In the genomic region with DNA sequence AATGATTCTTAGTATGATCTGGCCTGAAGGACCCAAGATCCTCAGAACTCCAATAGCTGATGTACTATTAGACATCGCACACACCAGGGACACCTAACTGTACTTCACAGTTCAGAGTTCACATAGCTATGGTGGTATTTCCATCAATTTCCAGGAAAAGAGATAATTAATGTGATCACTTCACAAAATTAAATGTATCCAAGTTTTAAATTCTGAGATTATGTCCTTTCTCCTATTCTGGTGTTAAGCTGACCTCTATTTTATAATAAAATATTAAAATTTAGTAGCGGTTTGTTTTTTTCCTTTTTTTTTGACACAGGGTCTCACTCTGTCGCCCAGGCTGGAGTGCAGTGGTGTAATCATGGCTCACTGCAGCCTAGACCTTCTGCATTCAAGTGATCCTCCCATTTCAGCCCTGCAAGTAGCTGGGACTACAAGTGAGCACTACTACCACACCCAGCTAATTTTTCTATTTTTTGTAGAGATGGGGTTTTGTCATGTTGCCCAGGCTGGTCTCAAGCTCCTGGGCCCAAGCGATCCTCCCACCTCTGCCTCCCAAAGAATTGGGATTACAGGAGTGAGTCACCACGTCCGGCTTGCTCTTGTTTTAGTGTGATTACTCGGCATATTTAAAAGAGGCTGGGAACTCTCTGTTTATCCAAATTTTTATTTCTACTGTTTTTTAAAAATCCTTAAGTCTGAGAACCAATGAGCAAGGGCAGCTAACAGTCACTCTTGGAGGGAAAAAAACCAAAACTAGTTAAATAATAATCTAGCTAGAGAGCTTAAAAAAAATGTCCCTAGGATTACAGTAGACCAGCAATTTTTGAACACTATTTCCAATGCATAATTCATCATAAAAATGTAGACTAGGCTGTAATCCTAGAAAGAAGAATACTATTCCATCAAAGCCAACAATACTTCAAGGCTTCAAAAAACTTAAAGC, we compare ENCODE assay signal across 14 cellular contexts. TPM values are rescaled to one million over a fixed set of nuclear protein-coding genes. Genes with fewer than 3 reads are reported as not detected.
A peak's percentile ranks its signal among the peaks of the same experiment; 100 is the strongest.
DNase-seq lines count a peak whose midpoint lies in the region; ATAC-seq, FAIRE-seq and TF ChIP-seq lines count a peak whose summit lies in the region.
"Had no signal": no experiment of that assay in that cellular context is flagged by ENCODE, and none has a peak within 500 bp of the region (broad histone marks: within the 10 kb centered on the region; RNA-seq: fewer than 3 reads in every experiment).

No MANE protein-coding gene starts in this region.

- H3K79me2 ChIP-seq in K562 (ENCODE audit: control insufficient read depth, insufficient read depth, low read length) = peaks cover 86% of the 10 kb centered on the region

- H3K27ac Mint-ChIP-seq in activated CD4-positive, alpha-beta memory T cell treated with anti-CD3 and anti-CD28 coated beads, Interleukin-2, amount 10 ng/mL, durations not matched to agents 7 days and 5 days = no peak overlapping the region
- H3K27ac Mint-ChIP-seq: neural progenitor cell had no signal

- peak in 1 of 2 donors; percentile 13 for DNase-seq in heart right ventricle
- no peak for DNase-seq in Right ventricle myocardium inferior (ENCODE audit: missing footprints)
- peak in 1 of 4 experiments; percentile 91 for DNase-seq in K562 (ENCODE audit: extremely low read depth in 1 of 4, low spot score in 3 of 4)
- DNase-seq in left ventricle myocardium superior = no peak
- DNase-seq in activated CD4-positive, alpha-beta memory T cell treated with anti-CD3 and anti-CD28 coated beads, Interleukin-2, amount 10 ng/mL, durations not matched to agents 7 days and 5 days = no peak
- DNase-seq in Kasumi-1 (lab: John Stamatoyannopoulos, UW) = no peak
- DNase-seq in stomach = no peak
- DNase-seq: activated CD8-positive, alpha-beta memory T cell treated with anti-CD3 and anti-CD28 coated beads, Interleukin-2, amount 50 U/mL, for 4 hours; stimulated activated CD4-positive, alpha-beta T cell treated with anti-CD3 and anti-CD28 coated beads, Interleukin-4, amount 100 ng/mL, for 4 hours; SW 1271; trophoblast cell had no signal

- H3K36me3 Mint-ChIP-seq in activated CD4-positive, alpha-beta memory T cell treated with anti-CD3 and anti-CD28 coated beads, Interleukin-2, amount 10 ng/mL, durations not matched to agents 7 days and 5 days (ENCODE audit: low read depth) = no peaks in the 10 kb centered on the region

- H2AFZ ChIP-seq in K562 (ENCODE audit: low read depth, low read length) = peak overlapping the region; percentile 27
- H2AFZ ChIP-seq: neural progenitor cell had no signal

- 69 to 73% methylated on average over 7 of the region's 7 CpGs for WGBS in heart right ventricle, 2 donors
- 10% methylated on average over 7 of the region's 7 CpGs for WGBS in K562 (ENCODE audit: insufficient coverage, low coverage, missing lambda C conversion rate)
- 68 to 83% (median 78%) methylated on average over 7 of the region's 7 CpGs for WGBS in stomach, 5 donors

- peak; percentile 89 for FAIRE-seq in K562 (lab: Jason Lieb, UNC)
- FAIRE-seq: colon had no signal

- H3K9me3 Mint-ChIP-seq in activated CD4-positive, alpha-beta memory T cell treated with anti-CD3 and anti-CD28 coated beads, Interleukin-2, amount 10 ng/mL, durations not matched to agents 7 days and 5 days = no peaks in the 10 kb centered on the region

- no peaks in the 10 kb centered on the region for H3K9me3 ChIP-seq in heart right ventricle
- H3K9me3 ChIP-seq in K562 (replicated peaks; ENCODE audit: control insufficient read depth, insufficient read depth, low read depth, low read length) = no peaks in the 10 kb centered on the region
- no peaks in the 10 kb centered on the region for H3K9me3 ChIP-seq in stomach

- peak overlapping the region in 9 of 10 donors; percentile 22 to 84 (median 65) for H3K27ac ChIP-seq in heart right ventricle
- H3K27ac ChIP-seq in K562 (ENCODE audit: extremely low read depth, low read depth, low read length) = peak overlapping the region; percentile 79
- H3K27ac ChIP-seq in stomach = peak overlapping the region in 2 of 5 donors; percentile 3 to 5
- H3K27ac ChIP-seq: neural progenitor cell had no signal

- no peaks in the 10 kb centered on the region for H4K20me1 ChIP-seq in K562 (replicated peaks; ENCODE audit: control insufficient read depth, insufficient read depth, low read length)

- peak overlapping the region in 1 of 2 experiments; percentile 64; a peak in 2 of 4 replicates for H3K9ac ChIP-seq in K562 (ENCODE audit: insufficient read depth in 1 of 2, low read depth in 2 of 2, low read length in 2 of 2)
- H3K9ac ChIP-seq: neural progenitor cell had no signal

- peaks cover 21 to 88% (median 79%) of the 10 kb centered on the region in 9 donors for H3K4me1 ChIP-seq in heart right ventricle
- peaks cover 21 to 57% of the 10 kb centered on the region in 2 experiments for H3K4me1 ChIP-seq in K562 (replicated peaks in 1 of 2; ENCODE audit: control insufficient read depth in 2 of 2, insufficient read depth in 2 of 2, low read length in 2 of 2)
- peaks cover 0 to 66% (median 34%) of the 10 kb centered on the region in 4 donors for H3K4me1 ChIP-seq in stomach

- intact Hi-C loops in heart right ventricle (cut with DNase I) (loop anchor here in 3 of 10 donors (5.0 kb wide), 1 partner anchor 39 kb away; no protein-coding TSS in a partner anchor), Right ventricle myocardium inferior (cut with DNase I) (loop anchor here (5.0 kb wide), 1 partner anchor 39 kb away; no protein-coding TSS in a partner anchor), K562 (cut with micrococcal nuclease) (loop anchor here (2.0 kb wide), 2 partner anchors 39 to 151 kb away; no protein-coding TSS in a partner anchor), left ventricle myocardium superior (cut with micrococcal nuclease) (no loop called here), stomach (cut with DNase I; ENCODE audit: low total_unique reads) (no loop called here)

- in situ Hi-C loops in K562 (cut with MboI) = no loop called here

- peak; percentile 62; the same call in 1 of the 2 replicates for TF ChIP-seq EP300 in K562 (IDR thresholded peaks at IDR 0.05; ENCODE audit: low read length)
- no peak for TF ChIP-seq EP300 in stomach (IDR thresholded peaks at IDR 0.05)

- TF ChIP-seq RAD21 in K562 (CRISPR knock-in tag; conservative IDR thresholded peaks at IDR 0.05 in 1 of 2, IDR thresholded peaks at IDR 0.05 in 1 of 2) = 0 out of 4 replicates have a peak, but pooled peaks of 1 of the 2 experiments have one; percentile 15

- BruUV-seq in K562 (replicated peaks; lab: Mats Ljungman, UMichigan) = no TSS peak

- H3K27me3 ChIP-seq in heart right ventricle = no peaks in the 10 kb centered on the region
- no peaks in the 10 kb centered on the region for H3K27me3 ChIP-seq in K562 (ENCODE audit: control insufficient read depth in 2 of 2, insufficient read depth in 2 of 2, low read length in 2 of 2)
- no peaks in the 10 kb centered on the region for H3K27me3 ChIP-seq in stomach
- H3K27me3 ChIP-seq: neural progenitor cell had no signal

- H3K36me3 ChIP-seq in heart right ventricle = no peaks in the 10 kb centered on the region
- H3K36me3 ChIP-seq in K562 (ENCODE audit: control insufficient read depth, insufficient read depth, low read length) = no peaks in the 10 kb centered on the region
- no peaks in the 10 kb centered on the region for H3K36me3 ChIP-seq in stomach
- H3K36me3 ChIP-seq: neural progenitor cell had no signal

- H3K4me3 ChIP-seq in heart right ventricle = peak overlapping the region in 2 of 10 donors; percentile 3 to 34
- no peak overlapping the region; the same call in 1 of the 2 replicates for H3K4me3 ChIP-seq in K562
- H3K4me3 ChIP-seq in stomach = no peak overlapping the region
- H3K4me3 ChIP-seq: neural progenitor cell had no signal

- H3K4me1 Mint-ChIP-seq in activated CD4-positive, alpha-beta memory T cell treated with anti-CD3 and anti-CD28 coated beads, Interleukin-2, amount 10 ng/mL, durations not matched to agents 7 days and 5 days = no peaks in the 10 kb centered on the region

- TF ChIP-seq CTCF in heart right ventricle (IDR thresholded peaks at IDR 0.05) (no peak), K562 (IDR thresholded peaks at IDR 0.05 in 2 of 3, conservative IDR thresholded peaks at IDR 0.05 in 1 of 3; ENCODE audit: insufficient read depth in 2 of 3, low read depth in 1 of 3, low read length in 3 of 3) (no peak), stomach (IDR thresholded peaks at IDR 0.05) (no peak)

- H3K9me1 ChIP-seq in K562 (ENCODE audit: control insufficient read depth, insufficient read depth, low read length) = no peaks in the 10 kb centered on the region

- TF ChIP-seq POLR2A in K562 (conservative IDR thresholded peaks at IDR 0.05) (no peak), stomach (IDR thresholded peaks at IDR 0.05) (no peak)

- CTCF ChIA-PET in K562 (lab: Yijun Ruan, JAX; ENCODE audit: low intra/inter-chr PET ratio) = no interaction called here
- CTCF ChIA-PET in activated CD4-positive, alpha-beta memory T cell treated with anti-CD3 and anti-CD28 coated beads, Interleukin-2, amount 10 ng/mL, durations not matched to agents 7 days and 5 days (lab: Charles Lee) = no interaction called here

- peak overlapping the region; percentile 51 for H3K4me2 ChIP-seq in K562 (ENCODE audit: insufficient read depth, low read length)
- H3K4me2 ChIP-seq: neural progenitor cell had no signal

- ATAC-seq in heart right ventricle (peak in 5 of 8 donors; percentile 31 to 72 (median 40)), Right ventricle myocardium inferior (no peak), K562 (peak; percentile 73), left ventricle myocardium superior (peak; percentile 24), GM19351 (IDR thresholded peaks at IDR 0.05; ENCODE audit: unreplicated experiment) (no peak)

- H3K27me3 Mint-ChIP-seq in activated CD4-positive, alpha-beta memory T cell treated with anti-CD3 and anti-CD28 coated beads, Interleukin-2, amount 10 ng/mL, durations not matched to agents 7 days and 5 days = peaks cover 6% of the 10 kb centered on the region

- no peak overlapping the region for H3K4me3 Mint-ChIP-seq in activated CD4-positive, alpha-beta memory T cell treated with anti-CD3 and anti-CD28 coated beads, Interleukin-2, amount 10 ng/mL, durations not matched to agents 7 days and 5 days
- H3K4me3 Mint-ChIP-seq: neural progenitor cell had no signal

- POLR2A ChIA-PET in K562 (lab: Yijun Ruan, JAX) = interaction anchor here (0.6 to 2.7 kb wide), 9 partner anchors 8 to 280 kb away, joined by 3 to 20 read pairs (median 5); partner anchors contain the start of gene KIF13A
- POLR2A ChIA-PET in activated CD4-positive, alpha-beta memory T cell treated with anti-CD3 and anti-CD28 coated beads, Interleukin-2, amount 10 ng/mL, durations not matched to agents 7 days and 5 days (lab: Charles Lee) = no interaction called here

RNA-seq across cellular contexts. Expression of gene KIF13A, which starts 16.0 kb away (rescaled TPM):
- 100 to 1,000 TPM in 6 of 10 donors, 10 to 100 TPM in 4; 48.0 to 198 (median 118) TPM for total RNA-seq in heart right ventricle
- 10 to 100 TPM; 16.7 to 17.2 TPM for polyA plus RNA-seq in heart right ventricle
- total RNA-seq in Right ventricle myocardium inferior = 57.3 TPM
- 104 and 140 TPM in 2 replicates for total RNA-seq in K562 (2011; cell fraction: chromatin; rRNA removed; ENCODE audit: low replicate concordance)
- total RNA-seq in K562 (2011; cell fraction: nucleolus; rRNA removed) = 46.7 and 52.6 TPM in 2 replicates
- total RNA-seq in K562 (2011; cell fraction: nucleoplasm; rRNA removed) = 47.2 and 119 TPM in 2 replicates
- total RNA-seq in K562 (2014; rRNA removed) = 21.0 and 30.1 TPM in 2 replicates
- 37.5 and 39.3 TPM in 2 replicates for total RNA-seq in K562 (2014; rRNA removed; fragmentation: Illumina TruSeq; extraction: Trizol)
- 43.2 and 44.3 TPM in 2 replicates for total RNA-seq in K562 (2015; rRNA removed; fragmentation: Illumina TruSeq; extraction: Trizol)
- 30.1 and 33.8 TPM in 2 replicates for total RNA-seq in K562 (2021)
- polyA plus RNA-seq in K562 (2011; rRNA removed) = 29.5 and 31.8 TPM in 2 replicates
- 15.8 and 22.8 TPM in 2 replicates for polyA plus RNA-seq in K562 (2011; cell fraction: cytosol; rRNA removed)
- 33.0 and 34.3 TPM in 2 replicates for polyA plus RNA-seq in K562 (2011; cell fraction: nucleus; rRNA removed)
- polyA plus RNA-seq in K562 (2012) = 25.3 and 25.9 TPM in 2 replicates
- 28.2 and 29.7 TPM in 2 replicates for polyA plus RNA-seq in K562 (2014; fragmentation: Illumina TruSeq; extraction: Trizol)
- 1 to 10 TPM; 3.6 to 4.3 TPM for polyA plus RNA-seq in K562 (2014; fragmentation: Nextera tagmentation; extraction: Ambion mirVana)
- 22.5 and 22.6 TPM in 2 replicates for polyA plus RNA-seq in K562 (2014; rRNA removed)
- 58.2 and 66.9 TPM in 2 replicates for polyA minus RNA-seq in K562 (2011; rRNA and poly(A)+ RNA removed)
- 27.8 and 31.0 TPM in 2 replicates for polyA minus RNA-seq in K562 (2011; cell fraction: cytosol; rRNA and poly(A)+ RNA removed)
- polyA minus RNA-seq in K562 (2011; cell fraction: nucleus; rRNA and poly(A)+ RNA removed) = 52.9 and 92.3 TPM in 2 replicates
- total RNA-seq in left ventricle myocardium superior = 59.5 TPM
- total RNA-seq in activated CD4-positive, alpha-beta memory T cell treated with anti-CD3 and anti-CD28 coated beads, Interleukin-2, amount 10 ng/mL, durations not matched to agents 7 days and 5 days = not detected
- 10 to 100 TPM; 11.7 to 60.6 (median 44.6) TPM for total RNA-seq in stomach
- 10 to 100 TPM in 2 of 3 donors, 1 to 10 TPM in 1; 9.2 to 14.2 (median 11.1) TPM for polyA plus RNA-seq in stomach

Comparison
In these comparisons a context has a peak if more than half of its experiments do, and no peak if none do; other contexts are left out.
1. ATAC-seq: peak in heart right ventricle (5 of 8), K562 (single experiment) and left ventricle myocardium superior (single experiment); none in Right ventricle myocardium inferior (single experiment) and GM19351 (single experiment).
2. intact Hi-C loops: an anchor here in Right ventricle myocardium inferior (5.0 kb wide) and K562 (2.0 kb wide); none called in left ventricle myocardium superior and stomach.
3. RNA of gene KIF13A, which starts 16.0 kb away (total RNA-seq): 48.0 to 198 TPM in heart right ventricle, 59.5 TPM in left ventricle myocardium superior (single experiment), 57.3 TPM in Right ventricle myocardium inferior (single experiment), 11.7 to 60.6 TPM in stomach and 21.0 to 140 TPM in K562; not detected in activated CD4-positive, alpha-beta memory T cell treated with anti-CD3 and anti-CD28 coated beads, Interleukin-2, amount 10 ng/mL, durations not matched to agents 7 days and 5 days; every median in the first group is over 10 times any median in the second.